ENCODE assay signal across 21 cellular contexts in the genomic region with DNA sequence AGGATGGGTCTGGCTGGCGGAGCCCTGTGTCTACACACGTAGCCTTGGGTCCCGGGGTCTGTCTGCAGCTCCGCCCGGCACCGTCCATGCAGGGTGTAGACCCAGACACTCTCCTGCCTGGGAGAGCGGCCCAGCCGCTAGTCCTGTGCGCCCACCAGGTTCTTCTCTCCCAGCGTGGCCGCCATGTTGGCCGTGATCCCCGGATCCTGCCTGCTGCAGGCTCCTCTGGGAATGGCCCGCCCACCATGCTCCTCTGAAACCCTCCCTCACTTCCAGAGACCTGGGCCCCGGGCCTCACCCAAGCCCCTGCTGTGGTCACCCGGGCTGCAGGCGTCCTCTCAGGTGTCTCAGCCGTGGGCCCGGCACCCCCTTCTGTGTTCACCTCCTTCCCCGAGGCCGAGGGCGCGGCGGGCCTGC.
"Had no signal": no experiment of that assay in that cellular context is flagged by ENCODE, and none has a peak within 500 bp of the region (broad histone marks: within the 10 kb centered on the region; RNA-seq: fewer than 3 reads in every experiment).

No MANE protein-coding gene starts in this region.

- FAIRE-seq: endometrium, keratinocyte had no signal

- H3K27me3 ChIP-seq: right atrium auricular region had no signal

- H3K4me2 ChIP-seq: smooth muscle cell had no signal

- H3K36me3 ChIP-seq: gastroesophageal sphincter, left lung, neutrophil, right atrium auricular region, suprapubic skin, tibial artery had no signal

- H3K4me3 ChIP-seq: gastroesophageal sphincter, left lung, lung, right atrium auricular region, smooth muscle cell, suprapubic skin, tibial artery had no signal

- H3K4me1 ChIP-seq: gastroesophageal sphincter, left lung, right atrium auricular region, suprapubic skin, tibial artery had no signal

- H3K9me3 ChIP-seq: gastroesophageal sphincter, left lung, neutrophil, right atrium auricular region, suprapubic skin, tibial artery had no signal

- ATAC-seq: esophagus mucosa; gastroesophageal sphincter; left lung; stimulated activated effector memory CD8-positive, alpha-beta T cell treated with anti-CD3 and anti-CD28 coated beads, Interleukin-12 subunit alpha, Interleukin-12 subunit beta, amount 100 ng/mL, for 72 hours; stimulated activated naive CD8-positive, alpha-beta T cell treated with anti-CD3 and anti-CD28 coated beads, Interleukin-15, Interleukin-2, amounts not matched to agents 100 U/mL and 50 U/mL, for 24 hours had no signal

- H3K27ac ChIP-seq: gastroesophageal sphincter, left lung, neutrophil, right atrium auricular region, suprapubic skin, tibial artery had no signal

- DNase-seq: effector memory CD4-positive, alpha-beta T cell; glutamatergic neuron; immature natural killer cell; mesenchymal stem cell; midbrain; nephron progenitor cell; stimulated activated CD4-positive, alpha-beta T cell treated with anti-CD3 and anti-CD28 coated beads, Interleukin-4, amount 100 ng/mL, for 1 hour; stimulated activated CD8-positive, alpha-beta memory T cell treated with anti-CD3 and anti-CD28 coated beads, Interleukin-4, amount 100 ng/mL, for 48 hours; stimulated activated naive CD8-positive, alpha-beta T cell treated with anti-CD3 and anti-CD28 coated beads, Interleukin-15, Interleukin-2, amounts not matched to agents 100 U/mL and 50 U/mL, for 24 hours; tibial artery had no signal
